1 cellular context compared by ENCODE assay signal in genomic region chr5:138849439-138849838, GRCh38.
TF ChIP-seq lines count a peak whose summit lies in the region.

No MANE protein-coding gene starts in this region.

TF ChIP-seq in A549, 52 proteins besides CTCF, POLR2A, EP300 and RAD21 (continued from another document):
- TF ChIP-seq, protein P1, sequence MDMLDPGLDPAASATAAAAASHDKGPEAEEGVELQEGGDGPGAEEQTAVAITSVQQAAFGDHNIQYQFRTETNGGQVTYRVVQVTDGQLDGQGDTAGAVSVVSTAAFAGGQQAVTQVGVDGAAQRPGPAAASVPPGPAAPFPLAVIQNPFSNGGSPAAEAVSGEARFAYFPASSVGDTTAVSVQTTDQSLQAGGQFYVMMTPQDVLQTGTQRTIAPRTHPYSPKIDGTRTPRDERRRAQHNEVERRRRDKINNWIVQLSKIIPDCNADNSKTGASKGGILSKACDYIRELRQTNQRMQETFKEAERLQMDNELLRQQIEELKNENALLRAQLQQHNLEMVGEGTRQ (IDR thresholded peaks at IDR 0.05): no peak
- TF ChIP-seq BHLHE40 (IDR thresholded peaks at IDR 0.05; ENCODE audit: low read depth, low read length) (no peak), FOSB (CRISPR knock-in tag; IDR thresholded peaks at IDR 0.05) (no peak), MYC (IDR thresholded peaks at IDR 0.05; ENCODE audit: borderline replicate concordance, low read length) (no peak)
- TF ChIP-seq, protein P2, sequence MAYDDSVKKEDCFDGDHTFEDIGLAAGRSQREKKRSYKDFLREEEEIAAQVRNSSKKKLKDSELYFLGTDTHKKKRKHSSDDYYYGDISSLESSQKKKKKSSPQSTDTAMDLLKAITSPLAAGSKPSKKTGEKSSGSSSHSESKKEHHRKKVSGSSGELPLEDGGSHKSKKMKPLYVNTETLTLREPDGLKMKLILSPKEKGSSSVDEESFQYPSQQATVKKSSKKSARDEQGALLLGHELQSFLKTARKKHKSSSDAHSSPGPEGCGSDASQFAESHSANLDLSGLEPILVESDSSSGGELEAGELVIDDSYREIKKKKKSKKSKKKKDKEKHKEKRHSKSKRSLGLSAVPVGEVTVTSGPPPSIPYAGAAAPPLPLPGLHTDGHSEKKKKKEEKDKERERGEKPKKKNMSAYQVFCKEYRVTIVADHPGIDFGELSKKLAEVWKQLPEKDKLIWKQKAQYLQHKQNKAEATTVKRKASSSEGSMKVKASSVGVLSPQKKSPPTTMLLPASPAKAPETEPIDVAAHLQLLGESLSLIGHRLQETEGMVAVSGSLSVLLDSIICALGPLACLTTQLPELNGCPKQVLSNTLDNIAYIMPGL (CRISPR knock-in tag; IDR thresholded peaks at IDR 0.05; ENCODE audit: borderline replicate concordance): no peak
- TF ChIP-seq, protein P3, sequence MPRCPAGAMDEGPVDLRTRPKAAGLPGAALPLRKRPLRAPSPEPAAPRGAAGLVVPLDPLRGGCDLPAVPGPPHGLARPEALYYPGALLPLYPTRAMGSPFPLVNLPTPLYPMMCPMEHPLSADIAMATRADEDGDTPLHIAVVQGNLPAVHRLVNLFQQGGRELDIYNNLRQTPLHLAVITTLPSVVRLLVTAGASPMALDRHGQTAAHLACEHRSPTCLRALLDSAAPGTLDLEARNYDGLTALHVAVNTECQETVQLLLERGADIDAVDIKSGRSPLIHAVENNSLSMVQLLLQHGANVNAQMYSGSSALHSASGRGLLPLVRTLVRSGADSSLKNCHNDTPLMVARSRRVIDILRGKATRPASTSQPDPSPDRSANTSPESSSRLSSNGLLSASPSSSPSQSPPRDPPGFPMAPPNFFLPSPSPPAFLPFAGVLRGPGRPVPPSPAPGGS (IDR thresholded peaks at IDR 0.05): no peak
